28 cellular contexts compared by ENCODE assay signal in genomic region chr3:87624860-87625259, GRCh38.
"Had no signal": no experiment of that assay in that cellular context is flagged by ENCODE, and none has a peak within 500 bp of the region (broad histone marks: within the 10 kb centered on the region; RNA-seq: fewer than 3 reads in every experiment).

No MANE protein-coding gene starts in this region.

- H3K4me3 ChIP-seq: colonic mucosa, coronary artery, dorsolateral prefrontal cortex, esophagus muscularis mucosa, esophagus squamous epithelium, gastrocnemius medialis, gastroesophageal sphincter, heart left ventricle, heart right ventricle had no signal

- H3K9me3 ChIP-seq: colonic mucosa, esophagus squamous epithelium, gastroesophageal sphincter had no signal

- H3K4me3 Mint-ChIP-seq: dendritic cell treated with granulocyte-macrophage colony-stimulating factor and Interleukin-4, amounts not matched to agents 40 ng/mL and 50 ng/mL, for 4 days; effector memory CD8-positive, alpha-beta T cell; endodermal cell had no signal

- DNase-seq: colonic mucosa; cortex of kidney; dermis blood vessel endothelial cell; dorsolateral prefrontal cortex; effector CD4-positive, alpha-beta T cell; effector CD8-positive, alpha-beta T cell; effector memory CD4-positive, alpha-beta T cell; effector memory CD8-positive, alpha-beta T cell; endodermal cell; erythroblast; esophagus squamous epithelium; foreskin fibroblast; foreskin keratinocyte; foreskin melanocyte; gastrocnemius medialis; glutamatergic neuron; head of caudate nucleus; heart left ventricle; heart right ventricle had no signal

- H3K27me3 ChIP-seq: colonic mucosa, dorsolateral prefrontal cortex, esophagus muscularis mucosa, esophagus squamous epithelium, foreskin keratinocyte, gastrocnemius medialis, gastroesophageal sphincter, heart left ventricle, heart right ventricle had no signal

- FAIRE-seq: colon, endometrium, endothelial cell of umbilical vein had no signal

- H3K4me1 Mint-ChIP-seq: endodermal cell had no signal

- H3K4me1 ChIP-seq: colonic mucosa, esophagus muscularis mucosa, esophagus squamous epithelium, foreskin keratinocyte, gastrocnemius medialis, gastroesophageal sphincter, heart left ventricle, heart right ventricle had no signal

- H3K27ac ChIP-seq: colonic mucosa, coronary artery, dorsolateral prefrontal cortex, epithelial cell of prostate, esophagus muscularis mucosa, esophagus squamous epithelium, foreskin keratinocyte, gastrocnemius medialis, gastroesophageal sphincter, heart left ventricle, heart right ventricle had no signal

- H3K36me3 ChIP-seq: colonic mucosa, esophagus muscularis mucosa, esophagus squamous epithelium, gastrocnemius medialis, gastroesophageal sphincter, heart left ventricle, heart right ventricle had no signal

- H3K27ac Mint-ChIP-seq: dendritic cell treated with granulocyte-macrophage colony-stimulating factor and Interleukin-4, amounts not matched to agents 40 ng/mL and 50 ng/mL, for 4 days; effector memory CD8-positive, alpha-beta T cell; endodermal cell had no signal

- ATAC-seq: effector memory CD8-positive, alpha-beta T cell; esophagus mucosa; foreskin keratinocyte; gastrocnemius medialis; gastroesophageal sphincter; heart left ventricle; heart right ventricle had no signal

- H3K27me3 Mint-ChIP-seq: dendritic cell treated with granulocyte-macrophage colony-stimulating factor and Interleukin-4, amounts not matched to agents 40 ng/mL and 50 ng/mL, for 4 days; effector memory CD8-positive, alpha-beta T cell had no signal
